9 cellular contexts compared by ENCODE assay signal in genomic region chr10:117217196-117217761, GRCh38. TPM values are rescaled to one million over a fixed set of nuclear protein-coding genes. Genes with fewer than 3 reads are reported as not detected.
DNase-seq lines count a peak whose midpoint lies in the region; ATAC-seq, FAIRE-seq and TF ChIP-seq lines count a peak whose summit lies in the region.
"Had no signal": no experiment of that assay in that cellular context is flagged by ENCODE, and none has a peak within 500 bp of the region (broad histone marks: within the 10 kb centered on the region; RNA-seq: fewer than 3 reads in every experiment).

No MANE protein-coding gene starts in this region.

- H3K27me3 ChIP-seq in BE2C, result peaks cover 24% of the 10 kb centered on the region
- H3K27me3 ChIP-seq in HUES6 (ENCODE audit: control insufficient read depth, insufficient read depth, low read length), result peaks cover 49% of the 10 kb centered on the region
- H3K27me3 ChIP-seq in iPS-15b (ENCODE audit: control insufficient read depth, insufficient read depth, low read length), result peaks cover 42% of the 10 kb centered on the region

- H3K9me3 Mint-ChIP-seq in activated T-helper 17 cell treated with anti-CD3 and anti-CD28 coated beads, Interleukin-2, amount 50 U/mL, for 72 hours, result no peaks in the 10 kb centered on the region

- H3K27me3 Mint-ChIP-seq in activated T-helper 17 cell treated with anti-CD3 and anti-CD28 coated beads, Interleukin-2, amount 50 U/mL, for 72 hours, result peaks cover 21% of the 10 kb centered on the region

- peak overlapping the region; percentile 68 for H3K4me3 Mint-ChIP-seq in activated T-helper 17 cell treated with anti-CD3 and anti-CD28 coated beads, Interleukin-2, amount 50 U/mL, for 72 hours

- no peak for TF ChIP-seq POLR2A in H54 (IDR thresholded peaks at IDR 0.05; ENCODE audit: low read depth, low read length)

- FAIRE-seq in H54 (lab: Jason Lieb, UNC), result no peak

- no peaks in the 10 kb centered on the region for H3K9me3 ChIP-seq in BE2C
- peaks cover 3% of the 10 kb centered on the region; the same call in 1 of the 2 replicates for H3K9me3 ChIP-seq in HUES6 (ENCODE audit: control insufficient read depth, insufficient read depth, low read depth, low read length)
- H3K9me3 ChIP-seq in iPS-15b (ENCODE audit: control insufficient read depth, insufficient read depth, low read length), result no peaks in the 10 kb centered on the region

- no peaks in the 10 kb centered on the region for H3K36me3 Mint-ChIP-seq in activated T-helper 17 cell treated with anti-CD3 and anti-CD28 coated beads, Interleukin-2, amount 50 U/mL, for 72 hours (ENCODE audit: low read depth)

- H3K27ac Mint-ChIP-seq in activated T-helper 17 cell treated with anti-CD3 and anti-CD28 coated beads, Interleukin-2, amount 50 U/mL, for 72 hours, result no peak overlapping the region

- ATAC-seq in GM19351 (IDR thresholded peaks at IDR 0.05; ENCODE audit: unreplicated experiment), result peak; percentile 52
- ATAC-seq in activated T-helper 17 cell treated with anti-CD3 and anti-CD28 coated beads, Interleukin-2, amount 50 U/mL, for 72 hours (replicated peaks), result peak; percentile 48

- H3K9ac ChIP-seq in HUES6 (ENCODE audit: low read length) (peak overlapping the region; percentile 32), iPS-15b (ENCODE audit: low read depth, low read length) (no peak overlapping the region)

- H3K4me1 Mint-ChIP-seq in activated T-helper 17 cell treated with anti-CD3 and anti-CD28 coated beads, Interleukin-2, amount 50 U/mL, for 72 hours, result no peaks in the 10 kb centered on the region

- H3K27ac ChIP-seq in HUES6 (ENCODE audit: low read depth, low read length), result no peak overlapping the region

- peaks cover 14% of the 10 kb centered on the region for H3K4me1 ChIP-seq in BE2C
- peaks cover 11% of the 10 kb centered on the region; the same call in 1 of the 2 replicates for H3K4me1 ChIP-seq in HUES6 (ENCODE audit: control insufficient read depth, insufficient read depth, low read length)
- no peaks in the 10 kb centered on the region for H3K4me1 ChIP-seq in iPS-15b (ENCODE audit: control insufficient read depth, insufficient read depth, low read length)

- H3K4me3 ChIP-seq in BE2C (ENCODE audit: low read depth, low read length) (peak overlapping the region; percentile 66), HUES6 (ENCODE audit: low read depth, low read length) (peak overlapping the region; percentile 63), iPS-15b (ENCODE audit: low read depth, low read length) (peak overlapping the region; percentile 84)

- DNase-seq in BE2C (peak; percentile 27), H54 (ENCODE audit: insufficient read length, low spot score) (no peak), NCI-H774 (lab: John Stamatoyannopoulos, UW) (no peak)
- peak; percentile 13 for DNase-seq in stimulated activated CD4-positive, alpha-beta T cell treated with anti-CD3 and anti-CD28 coated beads, Interleukin-4, amount 100 ng/mL, for 1 hour

- H3K36me3 ChIP-seq in BE2C (no peaks in the 10 kb centered on the region), HUES6 (ENCODE audit: control insufficient read depth, insufficient read depth, low read length) (no peaks in the 10 kb centered on the region), iPS-15b (ENCODE audit: control insufficient read depth, insufficient read depth, low read length) (no peaks in the 10 kb centered on the region)

- no peak for TF ChIP-seq CTCF in BE2C (IDR thresholded peaks at IDR 0.05; ENCODE audit: low read depth, low read length)

RNA-seq across cellular contexts. Expression of gene KCNK18, which starts 20.0 kb away (rescaled TPM):
- polyA plus RNA-seq in BE2C (2012; ENCODE audit: insufficient read depth, insufficient read length, low read depth), result not detected
- total RNA-seq in activated T-helper 17 cell treated with anti-CD3 and anti-CD28 coated beads, Interleukin-2, amount 50 U/mL, for 72 hours, result not detected
- total RNA-seq: pulmonary artery endothelial cell had no signal

RNA-seq across cellular contexts. Expression of gene SLC18A2, which starts 23.6 kb away (rescaled TPM):
- 5.7 TPM for polyA plus RNA-seq in BE2C (2012; ENCODE audit: insufficient read depth, insufficient read length, low read depth)
- total RNA-seq in activated T-helper 17 cell treated with anti-CD3 and anti-CD28 coated beads, Interleukin-2, amount 50 U/mL, for 72 hours, result under 1 TPM in 1 of 2 donors, not detected in 1; 0.05 TPM
- total RNA-seq: pulmonary artery endothelial cell had no signal

Comparison
In these comparisons a context has a peak if more than half of its experiments do, and no peak if none do; other contexts are left out.
1. DNase-seq: peak in BE2C (single experiment) and stimulated activated CD4-positive, alpha-beta T cell treated with anti-CD3 and anti-CD28 coated beads, Interleukin-4, amount 100 ng/mL, for 1 hour (single experiment); none in H54 (single experiment) and NCI-H774 (single experiment).
2. Peak in every context shown above with its lines, with median percentiles within 50 percentile points of each other: H3K4me3 ChIP-seq.